In genomic region chr10:122293156-122293978, GRCh38 we compare ENCODE assay signal across 24 cellular contexts. TPM values are rescaled to one million over a fixed set of nuclear protein-coding genes. Genes with fewer than 3 reads are reported as not detected.
DNase-seq lines count a peak whose midpoint lies in the region; ATAC-seq, FAIRE-seq and TF ChIP-seq lines count a peak whose summit lies in the region.
"Had no signal": no experiment of that assay in that cellular context is flagged by ENCODE, and none has a peak within 500 bp of the region (broad histone marks: within the 10 kb centered on the region; RNA-seq: fewer than 3 reads in every experiment).

No MANE protein-coding gene starts in this region.

- H3K36me3 Mint-ChIP-seq in mesothelial cell of epicardium, result no peaks in the 10 kb centered on the region
- H3K36me3 Mint-ChIP-seq: CD4-positive, alpha-beta memory T cell; stimulated activated effector memory CD8-positive, alpha-beta T cell treated with anti-CD3 and anti-CD28 coated beads, Interleukin-12 subunit alpha, Interleukin-12 subunit beta, amount 100 ng/mL, for 72 hours had no signal

- peaks cover 3 to 41% of the 10 kb centered on the region in 2 experiments; a peak in 4 of 5 replicates for H3K27me3 ChIP-seq in HepG2 (ENCODE audit: control insufficient read depth in 1 of 2, insufficient read depth in 2 of 2, low read length in 2 of 2)
- no peaks in the 10 kb centered on the region for H3K27me3 ChIP-seq in right lobe of liver
- no peaks in the 10 kb centered on the region for H3K27me3 ChIP-seq in keratinocyte (ENCODE audit: control insufficient read depth, extremely low read depth, insufficient read depth, low read length)
- H3K27me3 ChIP-seq: SJSA1, transverse colon had no signal

- H4K20me1 ChIP-seq in HepG2 (ENCODE audit: insufficient read depth, low read length) (no peaks in the 10 kb centered on the region), keratinocyte (ENCODE audit: control insufficient read depth, extremely low read depth, insufficient read depth, low read length) (no peaks in the 10 kb centered on the region)

- no peak for TF ChIP-seq RAD21 in HepG2 (CRISPR knock-in tag; IDR thresholded peaks at IDR 0.05)

- H3K4me3 Mint-ChIP-seq in mesothelial cell of epicardium, result no peak overlapping the region
- H3K4me3 Mint-ChIP-seq: activated B cell treated with CpG ODN at 0.5 μM for 24 hours; CD4-positive, alpha-beta memory T cell; endodermal cell; nephron progenitor cell; stimulated activated effector memory CD8-positive, alpha-beta T cell treated with anti-CD3 and anti-CD28 coated beads, Interleukin-12 subunit alpha, Interleukin-12 subunit beta, amount 100 ng/mL, for 72 hours had no signal

- intact Hi-C loops in HepG2 (cut with micrococcal nuclease; ENCODE audit: unreplicated experiment) (no loop called here), right lobe of liver (cut with DNase I) (loop anchor here in 1 of 2 donors (10.0 kb wide), 2 partner anchors 141 to 271 kb away; partner anchors contain the start of gene DMBT1)

- BruUV-seq in HepG2 (replicated peaks; lab: Mats Ljungman, UMichigan), result no TSS peak

- no peaks in the 10 kb centered on the region for H3K9me1 ChIP-seq in keratinocyte (ENCODE audit: control insufficient read depth, extremely low read depth, insufficient read depth, low read length)

- ATAC-seq in HepG2, result no peak
- ATAC-seq in right lobe of liver, result no peak
- ATAC-seq in HG03442 (IDR thresholded peaks at IDR 0.05; ENCODE audit: unreplicated experiment), result peak; percentile 40
- no peak for ATAC-seq in GM18858 (IDR thresholded peaks at IDR 0.05; ENCODE audit: unreplicated experiment)
- no peak for ATAC-seq in GM18870 (IDR thresholded peaks at IDR 0.05; ENCODE audit: unreplicated experiment)
- ATAC-seq in GM19452 (IDR thresholded peaks at IDR 0.05; ENCODE audit: unreplicated experiment), result no peak
- ATAC-seq: stimulated activated effector memory CD8-positive, alpha-beta T cell treated with anti-CD3 and anti-CD28 coated beads, Interleukin-12 subunit alpha, Interleukin-12 subunit beta, amount 100 ng/mL, for 72 hours had no signal

- H2AFZ ChIP-seq in HepG2 (ENCODE audit: low read length) (no peak overlapping the region), keratinocyte (ENCODE audit: control insufficient read depth, low read length) (peak overlapping the region; percentile 51)

- TF ChIP-seq POLR2A in HepG2 (IDR thresholded peaks at IDR 0.05; ENCODE audit: insufficient read depth in 1 of 2, low read depth in 2 of 2, low read length in 2 of 2) (no peak), right lobe of liver (IDR thresholded peaks at IDR 0.05) (no peak)

- H3K79me2 ChIP-seq in HepG2 (ENCODE audit: insufficient read depth, low read length), result no peaks in the 10 kb centered on the region
- no peaks in the 10 kb centered on the region for H3K79me2 ChIP-seq in keratinocyte (ENCODE audit: control insufficient read depth, insufficient read depth, low read length)

- POLR2A ChIA-PET in HepG2 (lab: Yijun Ruan, JAX), result interaction anchor here (0.7 kb wide), 1 partner anchor 52 kb away, joined by 3 read pairs; no protein-coding TSS in a partner anchor

- dilution Hi-C loops in keratinocyte (cut with MboI; ENCODE audit: extremely low pct_ligation_motif_present, low sequenced_read_pairs), result no loop called here

- H3K9me3 ChIP-seq in HepG2 (ENCODE audit: low read length) (no peaks in the 10 kb centered on the region), right lobe of liver (no peaks in the 10 kb centered on the region), keratinocyte (ENCODE audit: control insufficient read depth, low read depth, low read length) (no peaks in the 10 kb centered on the region)
- H3K9me3 ChIP-seq: prostate gland, SJSA1, transverse colon had no signal

- TF ChIP-seq CTCF in HepG2 (CRISPR knock-in tag; IDR thresholded peaks at IDR 0.05) (no peak), right lobe of liver (IDR thresholded peaks at IDR 0.05) (no peak), keratinocyte (optimal IDR thresholded peaks at IDR 0.05 in 1 of 3, IDR thresholded peaks at IDR 0.05 in 1 of 3, conservative IDR thresholded peaks at IDR 0.05 in 1 of 3; ENCODE audit: extremely low read depth in 1 of 3, insufficient read depth in 2 of 3, low read length in 3 of 3) (no peak), mesothelial cell of epicardium (IDR thresholded peaks at IDR 0.05; ENCODE audit: unreplicated experiment) (no peak)

- H3K27me3 Mint-ChIP-seq in mesothelial cell of epicardium (ENCODE audit: low read depth), result no peaks in the 10 kb centered on the region

- TF ChIP-seq EP300 in HepG2 (IDR thresholded peaks at IDR 0.05; ENCODE audit: low read depth in 2 of 2, low read length in 2 of 2) (no peak), HepG2 (CRISPR knock-in tag; IDR thresholded peaks at IDR 0.05; ENCODE audit: borderline replicate concordance) (no peak)

- H3K4me3 ChIP-seq in HepG2 (replicated peaks in 1 of 3; ENCODE audit: insufficient read depth in 1 of 3, low read depth in 2 of 3, low read length in 3 of 3) (no peak overlapping the region), right lobe of liver (no peak overlapping the region), keratinocyte (ENCODE audit: control insufficient read depth in 2 of 3, extremely low read depth in 1 of 3, insufficient read depth in 2 of 3, low read depth in 1 of 3, low read length in 3 of 3) (peak overlapping the region in 1 of 3 experiments; percentile 5)
- H3K4me3 ChIP-seq: prostate gland, SJSA1, transverse colon had no signal

- DNase-seq in HepG2 (ENCODE audit: low spot score) (no peak), right lobe of liver (no peak), keratinocyte (ENCODE audit: low read depth, low spot score) (no peak), mesothelial cell of epicardium (ENCODE audit: low spot score in 2 of 2, unreplicated experiment in 2 of 2) (no peak)
- DNase-seq: activated B cell treated with CpG ODN at 0.5 μM for 24 hours; aorta; cerebellar nuclear complex; endodermal cell; KG1; NCI-H1048; NCI-H2081; NCI-H524; nephron progenitor cell; stimulated activated CD4-positive, alpha-beta T cell treated with anti-CD3 and anti-CD28 coated beads, Interleukin-12 subunit alpha, Interleukin-12 subunit beta, amount 100 ng/mL, for 4 hours; transverse colon had no signal

- in situ Hi-C loops in HepG2 (cut with HindIII; ENCODE audit: extremely low pct_ligation_motif_present, low pct_unique_long_range_greater_than_20kb), result loop anchor here (10.0 kb wide), 1 partner anchor 411 kb away; no protein-coding TSS in a partner anchor

- H3K27ac ChIP-seq in HepG2 (ENCODE audit: extremely low read length, insufficient read depth, low read length), result no peak overlapping the region
- no peak overlapping the region for H3K27ac ChIP-seq in right lobe of liver
- H3K27ac ChIP-seq in keratinocyte (ENCODE audit: control insufficient read depth, insufficient read depth, low read length), result peak overlapping the region; percentile 90
- H3K27ac ChIP-seq: prostate gland, SJSA1, transverse colon had no signal

- WGBS in HepG2 (ENCODE audit: low lambda C conversion rate), result 8% methylated on average over 9 of the region's 10 CpGs
- WGBS in right lobe of liver (ENCODE audit: insufficient coverage, low coverage, low lambda C conversion rate, missing lambda C conversion rate), result 63% methylated on average over 6 of the region's 10 CpGs

- CTCF ChIA-PET in HepG2 (lab: Yijun Ruan, JAX; ENCODE audit: low intra/inter-chr PET ratio, low total read pairs), result no interaction called here

- H3K36me3 ChIP-seq in HepG2 (replicated peaks in 1 of 2; ENCODE audit: control insufficient read depth in 1 of 2, insufficient read depth in 2 of 2, low read length in 2 of 2), result no peaks in the 10 kb centered on the region
- H3K36me3 ChIP-seq in right lobe of liver, result no peaks in the 10 kb centered on the region
- H3K36me3 ChIP-seq in keratinocyte (ENCODE audit: control insufficient read depth in 2 of 2, extremely low read depth in 1 of 2, insufficient read depth in 2 of 2, low read length in 2 of 2), result peaks cover 0 to 2% of the 10 kb centered on the region in 2 experiments
- H3K36me3 ChIP-seq: prostate gland, SJSA1, transverse colon had no signal

- no peak overlapping the region for H3K27ac Mint-ChIP-seq in mesothelial cell of epicardium
- H3K27ac Mint-ChIP-seq: activated B cell treated with CpG ODN at 0.5 μM for 24 hours; endodermal cell; nephron progenitor cell; stimulated activated effector memory CD8-positive, alpha-beta T cell treated with anti-CD3 and anti-CD28 coated beads, Interleukin-12 subunit alpha, Interleukin-12 subunit beta, amount 100 ng/mL, for 72 hours had no signal

- H3K4me1 ChIP-seq in HepG2 (ENCODE audit: insufficient read depth, low read length) (peaks cover 38% of the 10 kb centered on the region), right lobe of liver (no peaks in the 10 kb centered on the region), keratinocyte (ENCODE audit: control insufficient read depth, extremely low read depth, insufficient read depth, low read length) (peaks cover 53% of the 10 kb centered on the region)
- H3K4me1 ChIP-seq: prostate gland, SJSA1, transverse colon had no signal

- H3K4me2 ChIP-seq in HepG2 (ENCODE audit: low read depth, low read length) (peak overlapping the region; percentile 13; the same call in 1 of the 2 replicates), keratinocyte (ENCODE audit: control insufficient read depth, extremely low read depth, insufficient read depth, low read depth, low read length) (peak overlapping the region; percentile 72)

- no peaks in the 10 kb centered on the region for H3K9me3 Mint-ChIP-seq in mesothelial cell of epicardium
- H3K9me3 Mint-ChIP-seq: activated B cell treated with CpG ODN at 0.5 μM for 24 hours; endodermal cell; nephron progenitor cell; stimulated activated effector memory CD8-positive, alpha-beta T cell treated with anti-CD3 and anti-CD28 coated beads, Interleukin-12 subunit alpha, Interleukin-12 subunit beta, amount 100 ng/mL, for 72 hours had no signal

- FAIRE-seq in HepG2 (lab: Jason Lieb, UNC), result no peak
- peak; percentile 49 for FAIRE-seq in keratinocyte (lab: Jason Lieb, UNC)

- peaks cover 1% of the 10 kb centered on the region for H3K4me1 Mint-ChIP-seq in mesothelial cell of epicardium
- H3K4me1 Mint-ChIP-seq: activated B cell treated with CpG ODN at 0.5 μM for 24 hours had no signal

- H3K9ac ChIP-seq in HepG2 (ENCODE audit: insufficient read depth, low read depth, low read length) (no peak overlapping the region), keratinocyte (ENCODE audit: control insufficient read depth, extremely low read depth, insufficient read depth, low read length) (peak overlapping the region; percentile 49)

RNA-seq across cellular contexts. Expression of gene BTBD16, which starts 22.3 kb away (rescaled TPM):
- total RNA-seq in HepG2 (2016; rRNA removed; fragmentation: Illumina TruSeq; extraction: Trizol) (3.6 and 5.0 TPM in 2 replicates), right lobe of liver (1 to 10 TPM in 5 of 6 experiments, under 1 TPM in 1; 0.98 to 3.0 (median 2.0) TPM), mesothelial cell of epicardium (not detected in 3 replicates)
- total RNA-seq in HepG2 (2016; cell fraction: cytosol; rRNA removed; fragmentation: Illumina TruSeq; extraction: Trizol; ENCODE audit: low read depth), result 7.2 and 7.4 TPM in 2 replicates
- total RNA-seq in HepG2 (2016; cell fraction: insoluble cytoplasmic fraction; rRNA removed; fragmentation: Illumina TruSeq; extraction: Trizol), result 4.0 and 4.7 TPM in 2 replicates
- 7.3 and 8.5 TPM in 2 replicates for total RNA-seq in HepG2 (2016; cell fraction: membrane; rRNA removed; fragmentation: Illumina TruSeq; extraction: Trizol)
- 3.1 and 3.4 TPM in 2 replicates for total RNA-seq in HepG2 (2016; cell fraction: nucleus; rRNA removed; fragmentation: Illumina TruSeq; extraction: Trizol)
- polyA plus RNA-seq in HepG2 (2011; rRNA removed) (8.0 and 11.9 TPM in 2 replicates), keratinocyte (3.3 to 4.9 TPM (median 4.1 TPM) in 3 replicates)
- polyA plus RNA-seq in HepG2 (2011; cell fraction: cytosol; rRNA removed), result 8.3 and 9.7 TPM in 2 replicates
- 5.4 and 5.5 TPM in 2 replicates for polyA plus RNA-seq in HepG2 (2011; cell fraction: nucleus; rRNA removed)
- 7.8 and 9.0 TPM in 2 replicates for polyA plus RNA-seq in HepG2 (2012)
- 13.5 and 16.1 TPM in 2 replicates for polyA plus RNA-seq in HepG2 (2016; cell fraction: cytosol; fragmentation: Illumina TruSeq; extraction: Trizol; ENCODE audit: low read depth)
- 10.5 and 11.7 TPM in 2 replicates for polyA plus RNA-seq in HepG2 (2016; cell fraction: insoluble cytoplasmic fraction; fragmentation: Illumina TruSeq; extraction: Trizol; ENCODE audit: low read depth)
- 14.2 and 14.7 TPM in 2 replicates for polyA plus RNA-seq in HepG2 (2016; cell fraction: membrane; fragmentation: Illumina TruSeq; extraction: Trizol; ENCODE audit: low read depth)
- polyA plus RNA-seq in HepG2 (2016; cell fraction: nucleus; fragmentation: Illumina TruSeq; extraction: Trizol; ENCODE audit: insufficient read depth, low read depth), result 6.5 and 6.6 TPM in 2 replicates
- 0.44 and 32.3 TPM in 2 replicates for polyA minus RNA-seq in HepG2 (2011; rRNA and poly(A)+ RNA removed; ENCODE audit: low replicate concordance)
- polyA minus RNA-seq in HepG2 (2011; cell fraction: cytosol; rRNA and poly(A)+ RNA removed), result 2.9 and 6.7 TPM in 2 replicates
- 8.0 and 8.9 TPM in 2 replicates for polyA minus RNA-seq in HepG2 (2011; cell fraction: nucleus; rRNA and poly(A)+ RNA removed)
- polyA plus RNA-seq in keratinocyte (2011; ENCODE audit: low read depth), result 5.3 TPM
- 5.8 and 6.8 TPM in 2 replicates for polyA plus RNA-seq in keratinocyte (2011; cell fraction: cytosol; rRNA removed)
- polyA plus RNA-seq in keratinocyte (2011; cell fraction: nucleus; rRNA removed), result 5.2 and 5.8 TPM in 2 replicates
- 3.0 and 3.9 TPM in 2 replicates for polyA plus RNA-seq in keratinocyte (2012; ENCODE audit: low replicate concordance)
- 1.0 to 3.5 TPM (median 2.7 TPM) in 3 replicates for polyA minus RNA-seq in keratinocyte
- polyA minus RNA-seq in keratinocyte (2011; cell fraction: cytosol; rRNA and poly(A)+ RNA removed), result 3.1 TPM
- 3.1 and 7.2 TPM in 2 replicates for polyA minus RNA-seq in keratinocyte (2011; cell fraction: nucleus; rRNA and poly(A)+ RNA removed)
- total RNA-seq: activated B cell treated with CpG ODN at 0.5 μM for 24 hours; CD4-positive, alpha-beta memory T cell; Daoy; endodermal cell; SJSA1; transverse colon had no signal
